ENCODE assay signal across 2 cellular contexts in genomic region chr13:51793570-51794273, GRCh38.
TF ChIP-seq lines count a peak whose summit lies in the region.

No MANE protein-coding gene starts in this region.

TF ChIP-seq in A549, 52 proteins besides CTCF, POLR2A, EP300 and RAD21 (continued from another document):
- TF ChIP-seq, protein P1, sequence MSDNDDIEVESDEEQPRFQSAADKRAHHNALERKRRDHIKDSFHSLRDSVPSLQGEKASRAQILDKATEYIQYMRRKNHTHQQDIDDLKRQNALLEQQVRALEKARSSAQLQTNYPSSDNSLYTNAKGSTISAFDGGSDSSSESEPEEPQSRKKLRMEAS (IDR thresholded peaks at IDR 0.05) = 0 out of 2 replicates have a peak, but pooled peaks have one; percentile 41
- TF ChIP-seq CBX8 (IDR thresholded peaks at IDR 0.05) = no peak
- no peak for TF ChIP-seq PBX3 (IDR thresholded peaks at IDR 0.05)
- no peak for TF ChIP-seq HOXB5 (CRISPR knock-in tag; IDR thresholded peaks at IDR 0.05)
- peak; percentile 40; the same call in 1 of the 2 replicates for TF ChIP-seq FOSL2 (IDR thresholded peaks at IDR 0.05)
- peak; percentile 70 for TF ChIP-seq FOSL2 (CRISPR knock-in tag; IDR thresholded peaks at IDR 0.05)
- TF ChIP-seq, protein P2, sequence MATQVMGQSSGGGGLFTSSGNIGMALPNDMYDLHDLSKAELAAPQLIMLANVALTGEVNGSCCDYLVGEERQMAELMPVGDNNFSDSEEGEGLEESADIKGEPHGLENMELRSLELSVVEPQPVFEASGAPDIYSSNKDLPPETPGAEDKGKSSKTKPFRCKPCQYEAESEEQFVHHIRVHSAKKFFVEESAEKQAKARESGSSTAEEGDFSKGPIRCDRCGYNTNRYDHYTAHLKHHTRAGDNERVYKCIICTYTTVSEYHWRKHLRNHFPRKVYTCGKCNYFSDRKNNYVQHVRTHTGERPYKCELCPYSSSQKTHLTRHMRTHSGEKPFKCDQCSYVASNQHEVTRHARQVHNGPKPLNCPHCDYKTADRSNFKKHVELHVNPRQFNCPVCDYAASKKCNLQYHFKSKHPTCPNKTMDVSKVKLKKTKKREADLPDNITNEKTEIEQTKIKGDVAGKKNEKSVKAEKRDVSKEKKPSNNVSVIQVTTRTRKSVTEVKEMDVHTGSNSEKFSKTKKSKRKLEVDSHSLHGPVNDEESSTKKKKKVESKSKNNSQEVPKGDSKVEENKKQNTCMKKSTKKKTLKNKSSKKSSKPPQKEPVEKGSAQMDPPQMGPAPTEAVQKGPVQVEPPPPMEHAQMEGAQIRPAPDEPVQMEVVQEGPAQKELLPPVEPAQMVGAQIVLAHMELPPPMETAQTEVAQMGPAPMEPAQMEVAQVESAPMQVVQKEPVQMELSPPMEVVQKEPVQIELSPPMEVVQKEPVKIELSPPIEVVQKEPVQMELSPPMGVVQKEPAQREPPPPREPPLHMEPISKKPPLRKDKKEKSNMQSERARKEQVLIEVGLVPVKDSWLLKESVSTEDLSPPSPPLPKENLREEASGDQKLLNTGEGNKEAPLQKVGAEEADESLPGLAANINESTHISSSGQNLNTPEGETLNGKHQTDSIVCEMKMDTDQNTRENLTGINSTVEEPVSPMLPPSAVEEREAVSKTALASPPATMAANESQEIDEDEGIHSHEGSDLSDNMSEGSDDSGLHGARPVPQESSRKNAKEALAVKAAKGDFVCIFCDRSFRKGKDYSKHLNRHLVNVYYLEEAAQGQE (IDR thresholded peaks at IDR 0.05) = no peak
- TF ChIP-seq ATOH8 (CRISPR knock-in tag; IDR thresholded peaks at IDR 0.05; ENCODE audit: low read depth) = no peak

TF ChIP-seq in WTC11, 78 proteins besides CTCF, POLR2A, EP300 and RAD21 (continued from another document):
- TF ChIP-seq, protein P3, sequence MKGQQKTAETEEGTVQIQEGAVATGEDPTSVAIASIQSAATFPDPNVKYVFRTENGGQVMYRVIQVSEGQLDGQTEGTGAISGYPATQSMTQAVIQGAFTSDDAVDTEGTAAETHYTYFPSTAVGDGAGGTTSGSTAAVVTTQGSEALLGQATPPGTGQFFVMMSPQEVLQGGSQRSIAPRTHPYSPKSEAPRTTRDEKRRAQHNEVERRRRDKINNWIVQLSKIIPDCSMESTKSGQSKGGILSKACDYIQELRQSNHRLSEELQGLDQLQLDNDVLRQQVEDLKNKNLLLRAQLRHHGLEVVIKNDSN (CRISPR knock-in tag; IDR thresholded peaks at IDR 0.05) = no peak
- TF ChIP-seq CREM (CRISPR knock-in tag; IDR thresholded peaks at IDR 0.05) (no peak), IRF1 (CRISPR knock-in tag; IDR thresholded peaks at IDR 0.05) (no peak), ZBTB43 (CRISPR knock-in tag; IDR thresholded peaks at IDR 0.05) (no peak), EMX1 (CRISPR knock-in tag; IDR thresholded peaks at IDR 0.05) (no peak), ZNF425 (CRISPR knock-in tag; conservative IDR thresholded peaks at IDR 0.05) (no peak), GTF2I (CRISPR knock-in tag; conservative IDR thresholded peaks at IDR 0.05) (no peak), JAZF1 (CRISPR knock-in tag; IDR thresholded peaks at IDR 0.05) (no peak), MXD4 (CRISPR knock-in tag; IDR thresholded peaks at IDR 0.05; ENCODE audit: borderline replicate concordance) (no peak), AFF4 (CRISPR knock-in tag; IDR thresholded peaks at IDR 0.05; ENCODE audit: borderline replicate concordance) (no peak), ELF4 (CRISPR knock-in tag; IDR thresholded peaks at IDR 0.05; ENCODE audit: low read depth) (no peak), TEAD1 (CRISPR knock-in tag; IDR thresholded peaks at IDR 0.05) (no peak)
TF ChIP-seq in WTC11: peak in this region for 0.
